ENCODE assay signal across 8 cellular contexts in the genomic region with DNA sequence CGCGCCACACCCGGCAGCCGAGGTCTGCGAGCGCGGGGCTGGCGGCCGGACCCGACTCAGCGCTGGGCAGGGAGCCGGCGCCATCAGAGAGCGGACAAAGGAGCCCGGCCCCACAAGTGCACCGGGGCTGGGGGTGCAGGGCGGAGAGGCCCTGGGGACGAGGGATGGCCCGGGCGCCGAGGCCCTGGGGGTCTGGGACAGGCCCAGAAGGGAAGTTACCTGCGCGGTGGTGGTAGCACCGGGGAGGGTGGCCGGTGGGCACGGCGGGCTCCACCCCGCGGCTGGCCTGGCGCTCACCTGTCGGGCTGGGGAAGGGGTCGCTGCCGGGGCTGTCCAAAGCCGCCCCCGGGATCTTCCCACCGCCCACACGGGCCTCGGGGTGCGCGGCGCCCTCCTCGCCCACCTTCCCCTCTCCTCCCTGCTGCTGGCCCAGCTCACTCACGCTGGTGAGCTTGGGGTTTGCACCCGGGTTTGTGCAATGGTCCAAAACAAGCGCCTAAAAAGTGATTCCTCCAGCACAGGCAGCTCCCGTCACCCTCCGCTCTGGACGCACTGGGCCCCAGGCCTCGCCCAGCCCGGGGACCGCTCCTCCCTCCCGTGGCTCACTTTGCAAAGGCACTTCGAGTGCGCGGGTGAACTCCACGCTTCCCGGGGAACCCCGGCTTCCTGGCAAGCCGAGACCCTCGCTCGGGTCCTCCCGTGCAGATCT. TPM values are rescaled to one million over a fixed set of nuclear protein-coding genes. Genes with fewer than 3 reads are reported as not detected.
DNase-seq lines count a peak whose midpoint lies in the region; ATAC-seq and TF ChIP-seq lines count a peak whose summit lies in the region.

A gene with protein sequence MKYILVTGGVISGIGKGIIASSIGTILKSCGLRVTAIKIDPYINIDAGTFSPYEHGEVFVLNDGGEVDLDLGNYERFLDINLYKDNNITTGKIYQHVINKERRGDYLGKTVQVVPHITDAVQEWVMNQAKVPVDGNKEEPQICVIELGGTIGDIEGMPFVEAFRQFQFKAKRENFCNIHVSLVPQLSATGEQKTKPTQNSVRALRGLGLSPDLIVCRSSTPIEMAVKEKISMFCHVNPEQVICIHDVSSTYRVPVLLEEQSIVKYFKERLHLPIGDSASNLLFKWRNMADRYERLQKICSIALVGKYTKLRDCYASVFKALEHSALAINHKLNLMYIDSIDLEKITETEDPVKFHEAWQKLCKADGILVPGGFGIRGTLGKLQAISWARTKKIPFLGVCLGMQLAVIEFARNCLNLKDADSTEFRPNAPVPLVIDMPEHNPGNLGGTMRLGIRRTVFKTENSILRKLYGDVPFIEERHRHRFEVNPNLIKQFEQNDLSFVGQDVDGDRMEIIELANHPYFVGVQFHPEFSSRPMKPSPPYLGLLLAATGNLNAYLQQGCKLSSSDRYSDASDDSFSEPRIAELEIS (minus strand): TSS at position 554 of the 709 bp plus-strand sequence. CDS start 9,767 bp downstream, outside the sequence.

- TF ChIP-seq CTCF in heart right ventricle (IDR thresholded peaks at IDR 0.05), result peak in 2 of 9 donors; percentile 14 to 16

- peak within 1 kb of the TSS; percentile 91 for H3K4me3 ChIP-seq in HUES64 (ENCODE audit: low read length)
- H3K4me3 ChIP-seq in heart right ventricle, result peak within 1 kb of the TSS; percentile 38 to 86 (median 78)

- H3K9ac ChIP-seq in HUES64 (ENCODE audit: low read depth, low read length), result peak within 1 kb of the TSS; percentile 96

- no peaks in the 10 kb centered on the region for H3K4me1 ChIP-seq in HUES64 (ENCODE audit: insufficient read depth, low read length)
- H3K4me1 ChIP-seq in heart right ventricle, result peaks cover 0 to 10% (median 0%) of the 10 kb centered on the region in 9 donors

- peak; percentile 84 for DNase-seq in ELF-1 (ENCODE audit: low read depth, low spot score)
- DNase-seq in SKM-1 (lab: John Stamatoyannopoulos, UW; ENCODE audit: unreplicated experiment), result peak; percentile 18
- peak; percentile 29 for DNase-seq in amniotic epithelial cell (ENCODE audit: low read depth)
- DNase-seq in heart right ventricle, result peak; percentile 40 to 62
- DNase-seq in posterior vena cava (ENCODE audit: low spot score), result peak; percentile 85
- no peak for DNase-seq in NCI-H446 treated with DMSO at 0.1 percent for 48 hours (lab: John Stamatoyannopoulos, UW)

- H3K27me3 ChIP-seq in HUES64 (ENCODE audit: insufficient read depth, low read length) (no peaks in the 10 kb centered on the region), heart right ventricle (peaks cover 0 to 60% (median 0%) of the 10 kb centered on the region in 7 donors)

- H3K27ac ChIP-seq in HUES64 (ENCODE audit: low read depth, low read length), result peak within 1 kb of the TSS; percentile 81
- peak within 1 kb of the TSS; percentile 61 to 90 (median 82) for H3K27ac ChIP-seq in heart right ventricle

- peaks cover 10% of the 10 kb centered on the region for H3K36me3 ChIP-seq in HUES64 (ENCODE audit: insufficient read depth, low read length)
- peaks cover 0 to 4% (median 0%) of the 10 kb centered on the region in 9 donors for H3K36me3 ChIP-seq in heart right ventricle

- intact Hi-C loops in heart right ventricle (cut with DNase I), result loop anchor here in 1 of 10 donors (10.0 kb wide), 1 partner anchor 153 kb away; no protein-coding TSS in a partner anchor
- intact Hi-C loops in posterior vena cava (cut with DNase I), result loop anchor here in 1 of 2 donors (10.0 kb wide), 1 partner anchor 63 kb away; no protein-coding TSS in a partner anchor

- ATAC-seq in GM21526 (IDR thresholded peaks at IDR 0.05; ENCODE audit: low FRiP score, unreplicated experiment) (peak; percentile 70), heart right ventricle (peak; percentile 87 to 95 (median 92))

- no peaks in the 10 kb centered on the region for H3K9me3 ChIP-seq in HUES64 (ENCODE audit: insufficient read depth, low read depth, low read length)
- H3K9me3 ChIP-seq in heart right ventricle, result no peaks in the 10 kb centered on the region

- WGBS in HUES64, result under 1% methylated on average over 61 of the region's 62 CpGs
- WGBS in heart right ventricle, 2 donors, result 0% methylated on average over 31 to 44 of the region's 62 CpGs

RNA-seq across cellular contexts. Expression of the gene that starts here (rescaled TPM):
- polyA plus RNA-seq in HUES64 (2013, experiment 1 of 2), result 22.8 TPM
- polyA plus RNA-seq in HUES64 (2013, experiment 2 of 2), result 22.1 TPM
- total RNA-seq in heart right ventricle (1 to 10 TPM; 4.3 to 6.8 (median 5.2) TPM), posterior vena cava (10 to 100 TPM in 1 of 2 donors, 1 to 10 TPM in 1; 8.5 to 10.9 TPM)
- polyA plus RNA-seq in heart right ventricle, result 10 to 100 TPM in 1 of 2 donors, 1 to 10 TPM in 1; 2.7 to 15.8 TPM
